ENCODE assay signal across 8 cellular contexts in genomic region chr11:123062158-123062891, GRCh38. TPM values are rescaled to one million over a fixed set of nuclear protein-coding genes. Genes with fewer than 3 reads are reported as not detected.
A peak's percentile ranks its signal among the peaks of the same experiment; 100 is the strongest.
DNase-seq lines count a peak whose midpoint lies in the region; ATAC-seq and TF ChIP-seq lines count a peak whose summit lies in the region.

No MANE protein-coding gene starts in this region.

- peaks cover 37 to 39% of the 10 kb centered on the region in 2 experiments for H3K4me1 ChIP-seq in SK-N-SH (ENCODE audit: control insufficient read depth in 1 of 2, insufficient read depth in 2 of 2, low read depth in 1 of 2, low read length in 1 of 2)

- no peaks in the 10 kb centered on the region for H3K9me3 ChIP-seq in SK-N-SH

- CTCF ChIA-PET in SK-N-SH (lab: Yijun Ruan, JAX), result interaction anchor here (0.6 to 1.7 kb wide), 9 partner anchors 9 to 514 kb away, joined by 3 to 7 read pairs (median 3); no protein-coding TSS in a partner anchor

- H3K27ac Mint-ChIP-seq in activated naive CD4-positive, alpha-beta T cell treated with anti-CD3 and anti-CD28 coated beads, Interleukin-2, amount 50 U/mL, for 72 hours, result peak overlapping the region; percentile 100

- TF ChIP-seq EP300 in SK-N-SH (IDR thresholded peaks at IDR 0.05; ENCODE audit: borderline replicate concordance in 1 of 2, low read depth in 1 of 2, low read length in 1 of 2), result peak in 1 of 2 experiments; percentile 25; a peak in 2 of 4 replicates

- H4K20me1 ChIP-seq in SK-N-SH (ENCODE audit: insufficient read depth), result peaks cover 45% of the 10 kb centered on the region

- H3K27me3 ChIP-seq in SK-N-SH (ENCODE audit: insufficient read depth), result no peaks in the 10 kb centered on the region

- DNase-seq in GM03348 (ENCODE audit: low spot score), result peak; percentile 97
- peak; percentile 100 for DNase-seq in NCI-H1048 (lab: John Stamatoyannopoulos, UW)
- peak; percentile 94 for DNase-seq in SK-N-SH
- DNase-seq in activated naive CD4-positive, alpha-beta T cell treated with anti-CD3 and anti-CD28 coated beads, Interleukin-2, amount 50 U/mL, for 72 hours (ENCODE audit: low spot score in 2 of 2), result peak; percentile 98 to 100
- peak; percentile 84 for DNase-seq in glomerular endothelial cell (ENCODE audit: extremely low read depth, low read depth, low spot score)
- DNase-seq in occipital lobe (lab: John Stamatoyannopoulos, UW), result peak; percentile 100

- H3K27ac ChIP-seq in SK-N-SH (ENCODE audit: low read depth in 2 of 2, low read length in 1 of 2) (peak overlapping the region; percentile 99), temporal lobe (ENCODE audit: low read depth, low read length) (peak overlapping the region; percentile 99)

- H3K36me3 Mint-ChIP-seq in activated naive CD4-positive, alpha-beta T cell treated with anti-CD3 and anti-CD28 coated beads, Interleukin-2, amount 50 U/mL, for 72 hours, result peaks cover 59 to 64% of the 10 kb centered on the region in 2 donors

- H3K9me2 ChIP-seq in SK-N-SH, result no peaks in the 10 kb centered on the region

- peaks cover 75% of the 10 kb centered on the region for H3F3A ChIP-seq in SK-N-SH (replicated peaks; ENCODE audit: insufficient read depth)

- ATAC-seq in HG02588 (IDR thresholded peaks at IDR 0.05; ENCODE audit: unreplicated experiment), result peak; percentile 86
- ATAC-seq in activated naive CD4-positive, alpha-beta T cell treated with anti-CD3 and anti-CD28 coated beads, Interleukin-2, amount 50 U/mL, for 72 hours, result peak; percentile 87 to 89

- peak overlapping the region; percentile 41; the same call in 1 of the 2 replicates for H2AFZ ChIP-seq in SK-N-SH (ENCODE audit: low read depth)

- no peak; the same call in 1 of the 2 replicates for TF ChIP-seq CTCF in SK-N-SH (IDR thresholded peaks at IDR 0.05)

- TF ChIP-seq RAD21 in SK-N-SH (IDR thresholded peaks at IDR 0.05; ENCODE audit: low read length), result no peak

- H3K79me2 ChIP-seq in SK-N-SH (ENCODE audit: insufficient read depth), result peaks cover 76% of the 10 kb centered on the region

- peaks cover 38 to 40% of the 10 kb centered on the region in 2 experiments for H3K36me3 ChIP-seq in SK-N-SH (replicated peaks in 1 of 2; ENCODE audit: control insufficient read depth in 1 of 2, insufficient read depth in 2 of 2, low read length in 1 of 2)

- under 1% methylated on average over 34 of the region's 63 CpGs for WGBS in SK-N-SH (ENCODE audit: low lambda C conversion rate)

- peak overlapping the region; percentile 100 for H3K9ac ChIP-seq in SK-N-SH

- peak overlapping the region; percentile 80 to 94 for H3K4me3 ChIP-seq in SK-N-SH (ENCODE audit: low read depth in 2 of 2, low read length in 1 of 2)

- H3K4me2 ChIP-seq in SK-N-SH, result peak overlapping the region; percentile 78

- POLR2A ChIA-PET in SK-N-SH (lab: Yijun Ruan, JAX), result interaction anchor here (0.6 to 2.3 kb wide), 14 partner anchors 9 to 447 kb away, joined by 3 to 11 read pairs (median 6); no protein-coding TSS in a partner anchor

- no peaks in the 10 kb centered on the region for H3K9me3 Mint-ChIP-seq in activated naive CD4-positive, alpha-beta T cell treated with anti-CD3 and anti-CD28 coated beads, Interleukin-2, amount 50 U/mL, for 72 hours

TF ChIP-seq in SK-N-SH, 30 proteins besides CTCF, POLR2A, EP300 and RAD21:
- peak; percentile 27; the same call in 1 of the 2 replicates for TF ChIP-seq IRF3 (IDR thresholded peaks at IDR 0.05; ENCODE audit: low read depth, low read length)
- no peak for TF ChIP-seq USF1 (IDR thresholded peaks at IDR 0.05; ENCODE audit: borderline replicate concordance, low read depth)
- peak; percentile 81 for TF ChIP-seq ELF1 (IDR thresholded peaks at IDR 0.05)
- peak; percentile 38; the same call in 1 of the 2 replicates for TF ChIP-seq RFX5 (IDR thresholded peaks at IDR 0.05; ENCODE audit: low read length)
- peak; percentile 88 for TF ChIP-seq NRF1 (IDR thresholded peaks at IDR 0.05; ENCODE audit: low read depth, low read length)
- TF ChIP-seq MAX (IDR thresholded peaks at IDR 0.05; ENCODE audit: low read depth), result peak; percentile 72
- peak; percentile 92 for TF ChIP-seq YY1 (IDR thresholded peaks at IDR 0.05; ENCODE audit: low read depth)
- TF ChIP-seq TEAD4 (IDR thresholded peaks at IDR 0.05; ENCODE audit: borderline replicate concordance, insufficient read depth), result peak; percentile 20
- TF ChIP-seq CHD2 (IDR thresholded peaks at IDR 0.05; ENCODE audit: low read length, partially characterized antibody), result peak; percentile 86
- TF ChIP-seq GATA2 (CRISPR knock-in tag; IDR thresholded peaks at IDR 0.05), result no peak
- no peak for TF ChIP-seq RCOR1 (IDR thresholded peaks at IDR 0.05; ENCODE audit: low read length)
- TF ChIP-seq POLR2AphosphoS5 (IDR thresholded peaks at IDR 0.05; ENCODE audit: low read depth, low read length), result peak; percentile 36; the same call in 1 of the 2 replicates
- TF ChIP-seq RXRA (IDR thresholded peaks at IDR 0.05; ENCODE audit: borderline replicate concordance, low read depth), result peak; percentile 43; the same call in 1 of the 2 replicates
- TF ChIP-seq TCF12 (IDR thresholded peaks at IDR 0.05), result peak; percentile 24; the same call in 1 of the 2 replicates
- TF ChIP-seq ZBTB33 (IDR thresholded peaks at IDR 0.05; ENCODE audit: borderline replicate concordance, low read depth), result no peak; the same call in 1 of the 2 replicates
- peak; percentile 53 for TF ChIP-seq MXI1 (IDR thresholded peaks at IDR 0.05; ENCODE audit: low read depth, low read length)
- peak; percentile 82 for TF ChIP-seq TAF1 (IDR thresholded peaks at IDR 0.05; ENCODE audit: borderline replicate concordance, low read depth, low read length)
- peak; percentile 71 for TF ChIP-seq PBX3 (IDR thresholded peaks at IDR 0.05)
- no peak for TF ChIP-seq SMC3 (IDR thresholded peaks at IDR 0.05; ENCODE audit: low read depth, low read length)
- TF ChIP-seq GABPA (IDR thresholded peaks at IDR 0.05; ENCODE audit: low read depth), result peak; percentile 74
- TF ChIP-seq NFIC (IDR thresholded peaks at IDR 0.05; ENCODE audit: borderline replicate concordance), result peak; percentile 60; the same call in 1 of the 2 replicates
- TF ChIP-seq FOXM1 (IDR thresholded peaks at IDR 0.05; ENCODE audit: low read depth), result peak; percentile 4; the same call in 1 of the 2 replicates
- TF ChIP-seq EZH2phosphoT487 (IDR thresholded peaks at IDR 0.05; ENCODE audit: borderline replicate concordance, low read depth), result no peak
- peak; percentile 11; the same call in 1 of the 2 replicates for TF ChIP-seq JUND (IDR thresholded peaks at IDR 0.05)
- peak; percentile 45; the same call in 1 of the 2 replicates for TF ChIP-seq SIN3A (IDR thresholded peaks at IDR 0.05; ENCODE audit: borderline replicate concordance, low read depth, low read length)
- no peak for TF ChIP-seq FOXJ3 (CRISPR knock-in tag; IDR thresholded peaks at IDR 0.05)

RNA-seq across cellular contexts. Expression of gene HSPA8, which starts 0.4 kb away (rescaled TPM):
- polyA plus RNA-seq in SK-N-SH (2012; rRNA removed), result 2,088 and 3,150 TPM in 2 replicates
- 2,445 and 2,787 TPM in 2 replicates for polyA plus RNA-seq in SK-N-SH (2012; cell fraction: cytosol; rRNA removed)
- 1,331 and 2,502 TPM in 2 replicates for polyA plus RNA-seq in SK-N-SH (2012; cell fraction: nucleus; rRNA removed)
- total RNA-seq in activated naive CD4-positive, alpha-beta T cell treated with anti-CD3 and anti-CD28 coated beads, Interleukin-2, amount 50 U/mL, for 72 hours, result 1,000 to 10,000 TPM; 2,059 to 2,469 TPM
- 1,578 and 1,857 TPM in 2 replicates for total RNA-seq in glomerular endothelial cell
- 3,421 TPM for total RNA-seq in occipital lobe
- 2,234 TPM for total RNA-seq in temporal lobe

Comparison
In these comparisons a context has a peak if more than half of its experiments do, and no peak if none do; other contexts are left out.
1. Peak in every context shown above with its lines: DNase-seq, ATAC-seq, H3K4me3 ChIP-seq and H3K27ac ChIP-seq.